27 cellular contexts compared by ENCODE assay signal in genomic region chr9:112274600-112274999, GRCh38. TPM values are rescaled to one million over a fixed set of nuclear protein-coding genes. Genes with fewer than 3 reads are reported as not detected.
A peak's percentile ranks its signal among the peaks of the same experiment; 100 is the strongest.
DNase-seq lines count a peak whose midpoint lies in the region; ATAC-seq, FAIRE-seq and TF ChIP-seq lines count a peak whose summit lies in the region.
"Had no signal": no experiment of that assay in that cellular context is flagged by ENCODE, and none has a peak within 500 bp of the region (broad histone marks: within the 10 kb centered on the region; RNA-seq: fewer than 3 reads in every experiment).

No MANE protein-coding gene starts in this region.

- no peak for TF ChIP-seq RAD21 in K562 (CRISPR knock-in tag; conservative IDR thresholded peaks at IDR 0.05 in 1 of 2, IDR thresholded peaks at IDR 0.05 in 1 of 2)

- no peak overlapping the region for H2AFZ ChIP-seq in K562 (ENCODE audit: low read depth, low read length)
- H2AFZ ChIP-seq: parathyroid adenoma had no signal

- DNase-seq in DMS53 (lab: John Stamatoyannopoulos, UW) (peak; percentile 42), DMS53 treated with DMSO at 0.1 percent for 48 hours (lab: John Stamatoyannopoulos, UW; ENCODE audit: unreplicated experiment) (no peak), GM13976 (ENCODE audit: low spot score) (peak; percentile 12), K562 (ENCODE audit: extremely low read depth in 1 of 4, low spot score in 3 of 4) (no peak), natural killer cell (no peak), endothelial cell (ENCODE audit: low spot score) (no peak), AG08395 (ENCODE audit: low spot score) (no peak), inferior parietal cortex (ENCODE audit: extremely low spot score) (no peak)
- DNase-seq: activated naive CD8-positive, alpha-beta T cell treated with anti-CD3 and anti-CD28 coated beads for 36 hours; anterior cingulate cortex; CD4-positive, alpha-beta memory T cell; colonic mucosa; H9; heart right ventricle; KBM-7; NCI-H1105 treated with DMSO at 0.1 percent for 48 hours; NCI-H187 treated with DMSO at 0.1 percent for 48 hours; NCI-H2171 treated with DMSO at 0.1 percent for 48 hours; NCI-H510A; stimulated activated naive CD8-positive, alpha-beta T cell treated with anti-CD3 and anti-CD28 coated beads, Interleukin-15, Interleukin-2, amounts not matched to agents 100 U/mL and 50 U/mL, for 24 hours; T1000 had no signal

- no peak overlapping the region for H3K4me3 ChIP-seq in K562
- H3K4me3 ChIP-seq: colonic mucosa, esophagus muscularis mucosa, heart right ventricle, smooth muscle cell had no signal

- no TSS peak for BruUV-seq in K562 (replicated peaks; lab: Mats Ljungman, UMichigan)

- TF ChIP-seq POLR2A in K562 (conservative IDR thresholded peaks at IDR 0.05), result no peak

- CTCF ChIA-PET in K562 (lab: Yijun Ruan, JAX; ENCODE audit: low intra/inter-chr PET ratio), result no interaction called here

- TF ChIP-seq CTCF in GM13976 (IDR thresholded peaks at IDR 0.05; ENCODE audit: borderline replicate concordance, control extremely low read depth, extremely low read depth, insufficient read depth, missing control alignments) (no peak), K562 (IDR thresholded peaks at IDR 0.05 in 2 of 3, conservative IDR thresholded peaks at IDR 0.05 in 1 of 3; ENCODE audit: insufficient read depth in 2 of 3, low read depth in 1 of 3, low read length in 3 of 3) (no peak), natural killer cell (IDR thresholded peaks at IDR 0.05) (no peak), endothelial cell (IDR thresholded peaks at IDR 0.05; ENCODE audit: unreplicated experiment) (no peak)

- peaks cover 26% of the 10 kb centered on the region; the same call in 1 of the 3 replicates for H3K36me3 ChIP-seq in K562 (ENCODE audit: control insufficient read depth, insufficient read depth, low read length)
- H3K36me3 ChIP-seq: colonic mucosa had no signal

- no peaks in the 10 kb centered on the region for H4K20me1 ChIP-seq in K562 (replicated peaks; ENCODE audit: control insufficient read depth, insufficient read depth, low read length)

- H3K79me2 ChIP-seq in K562 (ENCODE audit: control insufficient read depth, insufficient read depth, low read length), result peaks cover 84% of the 10 kb centered on the region
- H3K79me2 ChIP-seq: parathyroid adenoma had no signal

- H3K4me2 ChIP-seq in K562 (ENCODE audit: insufficient read depth, low read length), result no peak overlapping the region
- H3K4me2 ChIP-seq: smooth muscle cell had no signal

- H3K36me3 Mint-ChIP-seq in natural killer cell (no peaks in the 10 kb centered on the region), endothelial cell (ENCODE audit: low read depth, unreplicated experiment) (peaks cover 7% of the 10 kb centered on the region)

- H3K9me3 ChIP-seq in K562 (replicated peaks; ENCODE audit: control insufficient read depth, insufficient read depth, low read depth, low read length), result no peaks in the 10 kb centered on the region
- H3K9me3 ChIP-seq: colonic mucosa, esophagus muscularis mucosa, heart right ventricle had no signal

- H3K9me3 Mint-ChIP-seq in natural killer cell, result no peaks in the 10 kb centered on the region
- no peaks in the 10 kb centered on the region for H3K9me3 Mint-ChIP-seq in endothelial cell (ENCODE audit: unreplicated experiment)
- H3K9me3 Mint-ChIP-seq: activated naive CD8-positive, alpha-beta T cell treated with anti-CD3 and anti-CD28 coated beads for 36 hours; activated T-helper 2 cell treated with anti-CD3 and anti-CD28 coated beads, Interferon-gamma antibody, Interleukin-2, Interleukin-4, amounts not matched to agents 10 μg/mL and 5 μg/mL and 100 μg/mL, durations not matched to agents 14 hours and 24 hours and 36 hours; CD4-positive, alpha-beta memory T cell; H9; neural crest cell had no signal

- POLR2A ChIA-PET in K562 (lab: Yijun Ruan, JAX), result interaction anchor here (0.6 kb wide), 1 partner anchor 109 kb away, joined by 3 read pairs; no protein-coding TSS in a partner anchor

- no peaks in the 10 kb centered on the region for H3K9me1 ChIP-seq in K562 (ENCODE audit: control insufficient read depth, insufficient read depth, low read length)

- WGBS in K562 (ENCODE audit: insufficient coverage, low coverage, missing lambda C conversion rate), result 100% methylated on average over 1 of the region's 1 CpG

- TF ChIP-seq EP300 in K562 (IDR thresholded peaks at IDR 0.05; ENCODE audit: low read length), result no peak

- FAIRE-seq in K562 (lab: Jason Lieb, UNC), result no peak

- H3K4me3 Mint-ChIP-seq in natural killer cell (no peak overlapping the region), endothelial cell (ENCODE audit: unreplicated experiment) (no peak overlapping the region)
- H3K4me3 Mint-ChIP-seq: activated naive CD8-positive, alpha-beta T cell treated with anti-CD3 and anti-CD28 coated beads for 36 hours; H9; neural crest cell had no signal

- H3K27me3 Mint-ChIP-seq in natural killer cell (ENCODE audit: low read depth in 2 of 2), result no peaks in the 10 kb centered on the region
- peaks cover 3% of the 10 kb centered on the region for H3K27me3 Mint-ChIP-seq in endothelial cell (ENCODE audit: unreplicated experiment)
- H3K27me3 Mint-ChIP-seq: activated naive CD8-positive, alpha-beta T cell treated with anti-CD3 and anti-CD28 coated beads for 36 hours; CD4-positive, alpha-beta memory T cell had no signal

- H3K27ac Mint-ChIP-seq in natural killer cell, result peak overlapping the region; percentile 50 to 65
- H3K27ac Mint-ChIP-seq in endothelial cell (ENCODE audit: unreplicated experiment), result no peak overlapping the region
- H3K27ac Mint-ChIP-seq: activated naive CD8-positive, alpha-beta T cell treated with anti-CD3 and anti-CD28 coated beads for 36 hours; activated T-helper 2 cell treated with anti-CD3 and anti-CD28 coated beads, Interferon-gamma antibody, Interleukin-2, Interleukin-4, amounts not matched to agents 10 μg/mL and 5 μg/mL and 100 μg/mL, durations not matched to agents 14 hours and 24 hours and 36 hours had no signal

- ATAC-seq in K562, result no peak
- no peak for ATAC-seq in natural killer cell
- ATAC-seq: heart right ventricle; stimulated activated naive CD8-positive, alpha-beta T cell treated with anti-CD3 and anti-CD28 coated beads, Interleukin-15, Interleukin-2, amounts not matched to agents 100 U/mL and 50 U/mL, for 24 hours had no signal

- intact Hi-C loops in K562 (cut with micrococcal nuclease) (loop anchor here (5.0 kb wide), 1 partner anchor 58 kb away; the partner anchor contains the start of gene PTBP3), natural killer cell (cut with micrococcal nuclease) (no loop called here)

- H3K4me1 ChIP-seq in K562 (replicated peaks in 1 of 2; ENCODE audit: control insufficient read depth in 2 of 2, insufficient read depth in 2 of 2, low read length in 2 of 2), result no peaks in the 10 kb centered on the region; a peak in 2 of 5 replicates
- H3K4me1 ChIP-seq: colonic mucosa, parathyroid adenoma had no signal

- no peak overlapping the region for H3K9ac ChIP-seq in K562 (ENCODE audit: insufficient read depth in 1 of 2, low read depth in 2 of 2, low read length in 2 of 2)
- H3K9ac ChIP-seq: parathyroid adenoma had no signal

- no peak overlapping the region for H3K27ac ChIP-seq in K562 (ENCODE audit: extremely low read depth, low read depth, low read length)
- H3K27ac ChIP-seq: 22Rv1, colonic mucosa, esophagus muscularis mucosa, heart right ventricle, parathyroid adenoma had no signal

- H3K4me1 Mint-ChIP-seq in natural killer cell, result peaks cover 50 to 52% of the 10 kb centered on the region in 2 donors
- H3K4me1 Mint-ChIP-seq in endothelial cell (ENCODE audit: unreplicated experiment), result peaks cover 8% of the 10 kb centered on the region

- H3K27me3 ChIP-seq in K562 (ENCODE audit: control insufficient read depth in 2 of 2, insufficient read depth in 2 of 2, low read length in 2 of 2), result no peaks in the 10 kb centered on the region
- H3K27me3 ChIP-seq: colonic mucosa, esophagus muscularis mucosa, heart right ventricle had no signal

- in situ Hi-C loops in GM13976 (cut with MboI; ENCODE audit: low sequenced_read_pairs, unreplicated experiment) (no loop called here), K562 (cut with MboI) (no loop called here)

TF ChIP-seq in K562, 482 proteins besides CTCF, POLR2A, EP300 and RAD21 (continues in another document):
- TF ChIP-seq PTTG1 (tag; IDR thresholded peaks at IDR 0.05; ENCODE audit: low read depth) (0 out of 2 replicates have a peak, but pooled peaks have one; percentile 44), SMAD4 (CRISPR knock-in tag; conservative IDR thresholded peaks at IDR 0.05) (0 out of 2 replicates have a peak, but pooled peaks have one; percentile 39), DMBX1 (CRISPR knock-in tag; IDR thresholded peaks at IDR 0.05; ENCODE audit: borderline replicate concordance) (peak; percentile 55; the same call in 1 of the 2 replicates)

RNA-seq across cellular contexts. Expression of gene PTBP3, which starts 58.8 kb away (rescaled TPM):
- total RNA-seq in K562 (2011; cell fraction: chromatin; rRNA removed; ENCODE audit: low replicate concordance), result 83.3 and 94.4 TPM in 2 replicates
- total RNA-seq in K562 (2011; cell fraction: nucleolus; rRNA removed), result 15.2 and 20.9 TPM in 2 replicates
- total RNA-seq in K562 (2011; cell fraction: nucleoplasm; rRNA removed), result 43.6 and 84.2 TPM in 2 replicates
- total RNA-seq in K562 (2014; rRNA removed) (36.9 and 44.4 TPM in 2 replicates), K562 (2014; rRNA removed; fragmentation: Illumina TruSeq; extraction: Trizol) (83.5 and 93.8 TPM in 2 replicates), K562 (2015; rRNA removed; fragmentation: Illumina TruSeq; extraction: Trizol) (71.3 and 77.1 TPM in 2 replicates), K562 (2021) (109 and 116 TPM in 2 replicates), natural killer cell (100 to 1,000 TPM; 135 to 156 (median 140) TPM), endothelial cell (ENCODE audit: unreplicated experiment) (94.0 TPM)
- polyA plus RNA-seq in K562 (2011; rRNA removed) (132 and 151 TPM in 2 replicates), K562 (2014; fragmentation: Illumina TruSeq; extraction: Trizol) (60.3 and 68.0 TPM in 2 replicates), K562 (2014; fragmentation: Nextera tagmentation; extraction: Ambion mirVana) (10 to 100 TPM; 22.4 to 26.7 TPM), K562 (2014; rRNA removed) (42.0 and 45.5 TPM in 2 replicates)
- 122 and 173 TPM in 2 replicates for polyA plus RNA-seq in K562 (2011; cell fraction: cytosol; rRNA removed)
- polyA plus RNA-seq in K562 (2011; cell fraction: nucleus; rRNA removed), result 54.8 and 78.5 TPM in 2 replicates
- polyA plus RNA-seq in K562 (2012), result 34.5 and 35.0 TPM in 2 replicates
- 252 and 271 TPM in 2 replicates for polyA minus RNA-seq in K562 (2011; rRNA and poly(A)+ RNA removed)
- 85.2 and 87.1 TPM in 2 replicates for polyA minus RNA-seq in K562 (2011; cell fraction: cytosol; rRNA and poly(A)+ RNA removed)
- polyA minus RNA-seq in K562 (2011; cell fraction: nucleus; rRNA and poly(A)+ RNA removed), result 22.9 and 43.9 TPM in 2 replicates

Comparison
In these comparisons a context has a peak if more than half of its experiments do, and no peak if none do; other contexts are left out.
1. DNase-seq: peak in DMS53 (single experiment) and GM13976 (single experiment); none in DMS53 treated with DMSO at 0.1 percent for 48 hours (single experiment), K562 (0 of 4), natural killer cell (single experiment), endothelial cell (single experiment), AG08395 (single experiment) and inferior parietal cortex (single experiment).